In genomic region chr3:115517457-115518050, GRCh38 we compare ENCODE assay signal across 20 cellular contexts.
DNase-seq lines count a peak whose midpoint lies in the region; ATAC-seq, FAIRE-seq and TF ChIP-seq lines count a peak whose summit lies in the region.
"Had no signal": no experiment of that assay in that cellular context is flagged by ENCODE, and none has a peak within 500 bp of the region (broad histone marks: within the 10 kb centered on the region; RNA-seq: fewer than 3 reads in every experiment).

No MANE protein-coding gene starts in this region.

- WGBS in pancreas, 2 donors: 60 to 73% methylated on average over 3 of the region's 3 CpGs

- TF ChIP-seq CTCF in cardiac muscle cell (IDR thresholded peaks at IDR 0.05; ENCODE audit: low read depth, low read length) (no peak), pancreas (IDR thresholded peaks at IDR 0.05) (no peak), left lung (IDR thresholded peaks at IDR 0.05) (no peak)

- H3K9me3 Mint-ChIP-seq in stimulated activated effector memory CD8-positive, alpha-beta T cell treated with anti-CD3 and anti-CD28 coated beads, Interleukin-12 subunit alpha, Interleukin-12 subunit beta, amount 100 ng/mL, for 72 hours: no peaks in the 10 kb centered on the region
- H3K9me3 Mint-ChIP-seq: activated naive CD4-positive, alpha-beta T cell treated with anti-CD3 and anti-CD28 coated beads, Interleukin-2, amount 50 U/mL, for 24 hours had no signal

- DNase-seq in cardiac muscle cell (ENCODE audit: low read depth in 1 of 2, low spot score in 1 of 2) (no peak), cardiac septum (ENCODE audit: low spot score) (no peak), adipocyte (ENCODE audit: low read depth) (no peak), globus pallidus (ENCODE audit: low spot score) (no peak), pancreas (no peak), left lung (no peak)
- DNase-seq in stimulated activated effector memory CD8-positive, alpha-beta T cell treated with anti-CD3 and anti-CD28 coated beads, Interleukin-12 subunit alpha, Interleukin-12 subunit beta, amount 100 ng/mL, for 72 hours (ENCODE audit: low spot score in 2 of 2): no peak
- DNase-seq: AML-193; effector CD8-positive, alpha-beta T cell; mucosa of descending colon; MV-4-11; NCI-H69; sigmoid colon; stimulated activated CD8-positive, alpha-beta memory T cell treated with anti-CD3 and anti-CD28 coated beads, Interleukin-4, amount 100 ng/mL, for 48 hours; SW 1271 had no signal

- ATAC-seq in HG02885 (IDR thresholded peaks at IDR 0.05; ENCODE audit: poor library complexity, unreplicated experiment): peak; percentile 51
- peak; percentile 70 for ATAC-seq in stimulated activated effector memory CD8-positive, alpha-beta T cell treated with anti-CD3 and anti-CD28 coated beads, Interleukin-12 subunit alpha, Interleukin-12 subunit beta, amount 100 ng/mL, for 72 hours
- ATAC-seq in pancreas: no peak
- no peak for ATAC-seq in left lung
- ATAC-seq: Panc1 had no signal

- no peak overlapping the region for H3K4me3 Mint-ChIP-seq in stimulated activated effector memory CD8-positive, alpha-beta T cell treated with anti-CD3 and anti-CD28 coated beads, Interleukin-12 subunit alpha, Interleukin-12 subunit beta, amount 100 ng/mL, for 72 hours
- H3K4me3 Mint-ChIP-seq: activated naive CD4-positive, alpha-beta T cell treated with anti-CD3 and anti-CD28 coated beads, Interleukin-2, amount 50 U/mL, for 24 hours had no signal

- no peak overlapping the region for H3K27ac Mint-ChIP-seq in stimulated activated effector memory CD8-positive, alpha-beta T cell treated with anti-CD3 and anti-CD28 coated beads, Interleukin-12 subunit alpha, Interleukin-12 subunit beta, amount 100 ng/mL, for 72 hours
- H3K27ac Mint-ChIP-seq: activated naive CD4-positive, alpha-beta T cell treated with anti-CD3 and anti-CD28 coated beads, Interleukin-2, amount 50 U/mL, for 24 hours had no signal

- no peaks in the 10 kb centered on the region for H3K9me3 ChIP-seq in cardiac muscle cell (ENCODE audit: low read depth)
- no peaks in the 10 kb centered on the region for H3K9me3 ChIP-seq in adipocyte (ENCODE audit: control insufficient read depth, low read length)
- no peaks in the 10 kb centered on the region for H3K9me3 ChIP-seq in pancreas
- H3K9me3 ChIP-seq in left lung: no peaks in the 10 kb centered on the region
- H3K9me3 ChIP-seq: mucosa of descending colon, sigmoid colon, tibial nerve had no signal

- peaks cover 26% of the 10 kb centered on the region for H3K4me1 Mint-ChIP-seq in stimulated activated effector memory CD8-positive, alpha-beta T cell treated with anti-CD3 and anti-CD28 coated beads, Interleukin-12 subunit alpha, Interleukin-12 subunit beta, amount 100 ng/mL, for 72 hours

- H3K9ac ChIP-seq in adipocyte (ENCODE audit: low read length): peak overlapping the region; percentile 24

- H3K27me3 ChIP-seq in cardiac muscle cell (no peaks in the 10 kb centered on the region), adipocyte (replicated peaks; ENCODE audit: control insufficient read depth, insufficient read depth, low read length) (no peaks in the 10 kb centered on the region), pancreas (no peaks in the 10 kb centered on the region), left lung (peaks cover 0 to 5% of the 10 kb centered on the region in 2 donors)
- H3K27me3 ChIP-seq: sigmoid colon, tibial nerve had no signal

- H3K4me3 ChIP-seq in cardiac muscle cell (no peak overlapping the region), adipocyte (ENCODE audit: low read length) (no peak overlapping the region), pancreas (no peak overlapping the region), left lung (no peak overlapping the region)
- H3K4me3 ChIP-seq: mucosa of descending colon, sigmoid colon, tibial nerve had no signal

- intact Hi-C loops in cardiac septum (cut with DNase I): loop anchor here (5.0 to 10.0 kb wide), 3 partner anchors 130 to 273 kb away; no protein-coding TSS in a partner anchor
- intact Hi-C loops in pancreas (cut with DNase I): no loop called here
- intact Hi-C loops in left lung (cut with DNase I): no loop called here

- peak overlapping the region; percentile 49 for H3K27ac ChIP-seq in cardiac muscle cell
- H3K27ac ChIP-seq in pancreas: no peak overlapping the region
- H3K27ac ChIP-seq in left lung: no peak overlapping the region
- H3K27ac ChIP-seq: tibial nerve had no signal

- no peaks in the 10 kb centered on the region for H3K36me3 ChIP-seq in cardiac muscle cell
- no peaks in the 10 kb centered on the region for H3K36me3 ChIP-seq in adipocyte (ENCODE audit: control insufficient read depth, insufficient read depth, low read length, severe bottlenecking)
- H3K36me3 ChIP-seq in pancreas: no peaks in the 10 kb centered on the region
- no peaks in the 10 kb centered on the region for H3K36me3 ChIP-seq in left lung
- H3K36me3 ChIP-seq: sigmoid colon, tibial nerve had no signal

- no peaks in the 10 kb centered on the region for H3K36me3 Mint-ChIP-seq in stimulated activated effector memory CD8-positive, alpha-beta T cell treated with anti-CD3 and anti-CD28 coated beads, Interleukin-12 subunit alpha, Interleukin-12 subunit beta, amount 100 ng/mL, for 72 hours

- H3K4me1 ChIP-seq in cardiac muscle cell (ENCODE audit: low read depth) (peaks cover 21% of the 10 kb centered on the region), adipocyte (ENCODE audit: control insufficient read depth, insufficient read depth, low read length) (peaks cover 39% of the 10 kb centered on the region), pancreas (peaks cover 0 to 6% (median 0%) of the 10 kb centered on the region in 3 donors), left lung (peaks cover 0 to 3% of the 10 kb centered on the region in 2 donors)

- FAIRE-seq in pancreas (lab: Jason Lieb, UNC): no peak
- FAIRE-seq: GM12892 had no signal

Comparison
In these comparisons a context has a peak if more than half of its experiments do, and no peak if none do; other contexts are left out.
1. ATAC-seq: peak in HG02885 (single experiment) and stimulated activated effector memory CD8-positive, alpha-beta T cell treated with anti-CD3 and anti-CD28 coated beads, Interleukin-12 subunit alpha, Interleukin-12 subunit beta, amount 100 ng/mL, for 72 hours (single experiment); none in pancreas (0 of 4) and left lung (single experiment).